Comparison of ENCODE assay signal across 14 cellular contexts in the genomic region with DNA sequence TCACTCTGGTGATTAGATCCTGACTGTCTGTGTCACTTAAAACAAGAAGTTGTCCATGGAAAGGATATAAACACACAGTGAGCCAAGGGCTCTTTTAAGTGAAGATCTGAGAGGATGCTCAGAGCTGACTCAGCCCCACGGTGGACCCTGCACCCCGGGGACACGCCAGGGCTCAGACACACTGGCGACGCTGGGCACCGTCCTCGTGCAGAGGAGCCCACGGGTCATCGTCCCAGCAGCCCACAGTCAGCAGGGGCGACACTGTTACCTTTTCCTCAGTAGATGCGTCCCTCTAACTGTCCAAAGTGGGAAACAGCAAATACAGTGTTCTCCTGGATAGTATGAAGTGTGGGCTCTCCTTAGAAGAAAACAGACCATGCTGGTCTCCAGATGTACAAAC.
"Had no signal": no experiment of that assay in that cellular context is flagged by ENCODE, and none has a peak within 500 bp of the region (broad histone marks: within the 10 kb centered on the region; RNA-seq: fewer than 3 reads in every experiment).

No MANE protein-coding gene starts in this region.

- H3K27ac ChIP-seq: colonic mucosa, heart right ventricle, lower lobe of right lung, testis, upper lobe of left lung had no signal

- ATAC-seq: activated CD4-positive, alpha-beta T cell treated with anti-CD3 and anti-CD28 coated beads for 36 hours; gastrocnemius medialis; lower lobe of right lung; natural killer cell; stimulated activated naive CD8-positive, alpha-beta T cell treated with anti-CD3 and anti-CD28 coated beads, Interleukin-15, Interleukin-2, amounts not matched to agents 100 U/mL and 50 U/mL, for 24 hours; WTC11 had no signal

- H3K9me3 ChIP-seq: colonic mucosa, gastrocnemius medialis, testis had no signal

- DNase-seq: activated CD4-positive, alpha-beta T cell treated with anti-CD3 and anti-CD28 coated beads for 36 hours; activated CD4-positive, alpha-beta T cell treated with anti-CD3 and anti-CD28 coated beads, Interleukin-2, amount 50 U/mL, for 48 hours; activated naive CD4-positive, alpha-beta T cell treated with Interleukin-2 at 50 U/mL for 16 hours; central memory CD4-positive, alpha-beta T cell; colonic mucosa; gastrocnemius medialis; heart right ventricle; lower lobe of right lung; natural killer cell; stimulated activated CD4-positive, alpha-beta T cell treated with anti-CD3 and anti-CD28 coated beads, Interleukin-2, amount 100 ng/mL, for 24 hours; stimulated activated naive CD8-positive, alpha-beta T cell treated with anti-CD3 and anti-CD28 coated beads, Interleukin-15, Interleukin-2, amounts not matched to agents 100 U/mL and 50 U/mL, for 24 hours; testis; upper lobe of left lung had no signal

- H3K36me3 ChIP-seq: colonic mucosa had no signal

- H3K27me3 ChIP-seq: colonic mucosa, gastrocnemius medialis, heart right ventricle, testis, upper lobe of left lung had no signal

- H3K4me1 ChIP-seq: colonic mucosa, gastrocnemius medialis, heart right ventricle, lower lobe of right lung, testis, upper lobe of left lung had no signal

- H3K4me3 ChIP-seq: colonic mucosa, gastrocnemius medialis, heart right ventricle, lower lobe of right lung, testis, upper lobe of left lung had no signal
